ENCODE assay signal across 8 cellular contexts in genomic region chr11:14300661-14301304, GRCh38. TPM values are rescaled to one million over a fixed set of nuclear protein-coding genes. Genes with fewer than 3 reads are reported as not detected.
DNase-seq lines count a peak whose midpoint lies in the region; ATAC-seq and TF ChIP-seq lines count a peak whose summit lies in the region.

No MANE protein-coding gene starts in this region.

- no peak overlapping the region for H2BK5ac ChIP-seq in mesendoderm (ENCODE audit: low read length)

- TF ChIP-seq CTCF in stomach (IDR thresholded peaks at IDR 0.05): peak in 5 of 7 experiments; percentile 63 to 78 (median 69)

- H3K9me3 ChIP-seq in effector memory CD4-positive, alpha-beta T cell (ENCODE audit: control insufficient read depth, low read length): no peaks in the 10 kb centered on the region
- H3K9me3 ChIP-seq in stomach: no peaks in the 10 kb centered on the region

- no peak overlapping the region for H4K5ac ChIP-seq in mesendoderm (ENCODE audit: low read length)

- no peak for TF ChIP-seq EP300 in stomach (IDR thresholded peaks at IDR 0.05)

- DNase-seq in AML-193 (lab: John Stamatoyannopoulos, UW) (peak; percentile 58 to 79), NCI-H226 (peak; percentile 47), mesendoderm (peak; percentile 94), stomach (peak; percentile 44)
- peak; percentile 51 for DNase-seq in activated CD4-positive, alpha-beta T cell treated with anti-CD3 and anti-CD28 coated beads for 48 hours
- DNase-seq in effector memory CD4-positive, alpha-beta T cell: peak; percentile 3 to 11 (median 9)

- H3K79me2 ChIP-seq in mesendoderm (ENCODE audit: control insufficient read depth, insufficient read depth, low read length): peaks cover 79% of the 10 kb centered on the region

- ATAC-seq in GM18858 (IDR thresholded peaks at IDR 0.05; ENCODE audit: unreplicated experiment) (peak; percentile 72), HG03064 (IDR thresholded peaks at IDR 0.05; ENCODE audit: low read depth, unreplicated experiment) (peak; percentile 83)

- H2AK5ac ChIP-seq in mesendoderm (ENCODE audit: low read length): no peak overlapping the region

- no CpG with 5 or more reads among the region's 6 CpGs for WGBS in mesendoderm (ENCODE audit: extremely low coverage, insufficient coverage, low lambda C conversion rate)
- WGBS in stomach, 5 donors: 35 to 43% (median 38%) methylated on average over 6 of the region's 6 CpGs

- H3K56ac ChIP-seq in mesendoderm (ENCODE audit: low read length): no peak overlapping the region

- H2BK15ac ChIP-seq in mesendoderm (replicated peaks; ENCODE audit: low read depth): no peak overlapping the region

- H4K8ac ChIP-seq in mesendoderm (ENCODE audit: low read depth, low read length): no peak overlapping the region

- no peak overlapping the region for H3K18ac ChIP-seq in mesendoderm (ENCODE audit: low read length)

- no peak overlapping the region for H3K4me3 ChIP-seq in effector memory CD4-positive, alpha-beta T cell (ENCODE audit: insufficient read depth, low read depth, low read length, poor library complexity, severe bottlenecking)
- H3K4me3 ChIP-seq in mesendoderm (ENCODE audit: low read length) (no peak overlapping the region), stomach (no peak overlapping the region)

- no peak for TF ChIP-seq POLR2A in stomach (IDR thresholded peaks at IDR 0.05)

- no peak overlapping the region for H3K23ac ChIP-seq in mesendoderm (ENCODE audit: low read length)

- no peak overlapping the region for H3K4ac ChIP-seq in mesendoderm (ENCODE audit: low read depth, low read length)

- no peak overlapping the region for H3K9ac ChIP-seq in mesendoderm (ENCODE audit: low read length)

- no peak overlapping the region for H2BK120ac ChIP-seq in mesendoderm (ENCODE audit: low read depth, low read length)

- no peaks in the 10 kb centered on the region for H3K4me1 ChIP-seq in effector memory CD4-positive, alpha-beta T cell (ENCODE audit: control insufficient read depth, insufficient read depth, low read length, poor library complexity, severe bottlenecking)
- H3K4me1 ChIP-seq in mesendoderm (ENCODE audit: control insufficient read depth, low read depth, low read length) (peaks cover 6% of the 10 kb centered on the region), stomach (peaks cover 6 to 27% (median 20%) of the 10 kb centered on the region in 4 donors)

- no peaks in the 10 kb centered on the region for H3K27me3 ChIP-seq in effector memory CD4-positive, alpha-beta T cell (replicated peaks; ENCODE audit: control insufficient read depth, insufficient read depth, low read length, poor library complexity, severe bottlenecking)
- H3K27me3 ChIP-seq in mesendoderm (ENCODE audit: insufficient read depth, low read length, poor library complexity) (no peaks in the 10 kb centered on the region), stomach (no peaks in the 10 kb centered on the region)

- no peak overlapping the region for H3K27ac ChIP-seq in effector memory CD4-positive, alpha-beta T cell (ENCODE audit: insufficient read depth, low read length, poor library complexity, severe bottlenecking)
- H3K27ac ChIP-seq in mesendoderm (ENCODE audit: low read depth, low read length) (no peak overlapping the region), stomach (no peak overlapping the region)

- H3K4me2 ChIP-seq in mesendoderm (ENCODE audit: low read length): no peak overlapping the region

- H3K36me3 ChIP-seq in effector memory CD4-positive, alpha-beta T cell (ENCODE audit: control insufficient read depth, insufficient read depth, low read length): no peaks in the 10 kb centered on the region
- H3K36me3 ChIP-seq in mesendoderm (ENCODE audit: control insufficient read depth, insufficient read depth, low read length): no peaks in the 10 kb centered on the region
- H3K36me3 ChIP-seq in stomach: no peaks in the 10 kb centered on the region

- H3K79me1 ChIP-seq in mesendoderm (ENCODE audit: low read length): peaks cover 4% of the 10 kb centered on the region

- intact Hi-C loops in stomach (cut with DNase I; ENCODE audit: low total_unique reads): no loop called here

RNA-seq across cellular contexts. Expression of gene RRAS2, which starts 58.2 kb away (rescaled TPM):
- 180 TPM for polyA plus RNA-seq in mesendoderm (2013, experiment 1 of 2)
- 184 TPM for polyA plus RNA-seq in mesendoderm (2013, experiment 2 of 2)
- 10 to 100 TPM in 3 of 5 donors, 1 to 10 TPM in 2; 1.2 to 65.0 (median 30.4) TPM for total RNA-seq in stomach
- 10 to 100 TPM; 13.8 to 20.7 (median 18.0) TPM for polyA plus RNA-seq in stomach

Comparison
In these comparisons a context has a peak if more than half of its experiments do, and no peak if none do; other contexts are left out.
1. DNase-seq: peak in every context shown above with its lines; median percentile 94 in mesendoderm; 68 in AML-193; 51 in activated CD4-positive, alpha-beta T cell treated with anti-CD3 and anti-CD28 coated beads for 48 hours; 47 in NCI-H226; 44 in stomach; 9 in effector memory CD4-positive, alpha-beta T cell.